8 cellular contexts compared by ENCODE assay signal in genomic region chr6:33577106-33577535, GRCh38. TPM values are rescaled to one million over a fixed set of nuclear protein-coding genes. Genes with fewer than 3 reads are reported as not detected.
DNase-seq lines count a peak whose midpoint lies in the region; ATAC-seq lines count a peak whose summit lies in the region.

No MANE protein-coding gene starts in this region.

- no peaks in the 10 kb centered on the region for H3K27me3 Mint-ChIP-seq in activated naive CD8-positive, alpha-beta T cell treated with anti-CD3 and anti-CD28 coated beads, Interleukin-2, amount 10 ng/mL, durations not matched to agents 7 days and 5 days
- no peaks in the 10 kb centered on the region for H3K27me3 Mint-ChIP-seq in memory B cell

- no peak for ATAC-seq in activated naive CD8-positive, alpha-beta T cell treated with anti-CD3 and anti-CD28 coated beads, Interleukin-2, amount 10 ng/mL, durations not matched to agents 7 days and 5 days (ENCODE audit: low read depth)
- no peak for ATAC-seq in memory B cell (ENCODE audit: low read depth)
- ATAC-seq in HG03045 (IDR thresholded peaks at IDR 0.05; ENCODE audit: unreplicated experiment): no peak
- no peak for ATAC-seq in HG03571 (IDR thresholded peaks at IDR 0.05; ENCODE audit: unreplicated experiment)
- ATAC-seq in HG03442 (IDR thresholded peaks at IDR 0.05; ENCODE audit: unreplicated experiment): no peak
- ATAC-seq in HG03025 (IDR thresholded peaks at IDR 0.05; ENCODE audit: low FRiP score, unreplicated experiment): no peak

- H3K4me3 Mint-ChIP-seq in activated naive CD8-positive, alpha-beta T cell treated with anti-CD3 and anti-CD28 coated beads, Interleukin-2, amount 10 ng/mL, durations not matched to agents 7 days and 5 days: peak overlapping the region; percentile 99
- peak overlapping the region; percentile 29 for H3K4me3 Mint-ChIP-seq in memory B cell

- no peaks in the 10 kb centered on the region for H3K9me3 Mint-ChIP-seq in activated naive CD8-positive, alpha-beta T cell treated with anti-CD3 and anti-CD28 coated beads, Interleukin-2, amount 10 ng/mL, durations not matched to agents 7 days and 5 days
- no peaks in the 10 kb centered on the region for H3K9me3 Mint-ChIP-seq in memory B cell

- H3K9me3 ChIP-seq in BLaER1: no peaks in the 10 kb centered on the region

- H3K4me2 ChIP-seq in BLaER1: peak overlapping the region; percentile 97

- H3K27ac ChIP-seq in BLaER1: peak overlapping the region; percentile 89

- H4K20me1 ChIP-seq in BLaER1: peaks cover 11% of the 10 kb centered on the region

- H3K36me3 Mint-ChIP-seq in activated naive CD8-positive, alpha-beta T cell treated with anti-CD3 and anti-CD28 coated beads, Interleukin-2, amount 10 ng/mL, durations not matched to agents 7 days and 5 days: peaks cover 24% of the 10 kb centered on the region
- H3K36me3 Mint-ChIP-seq in memory B cell: peaks cover 17% of the 10 kb centered on the region

- peak overlapping the region; percentile 95; the same call in 1 of the 2 replicates for H3K4me3 ChIP-seq in BLaER1

- DNase-seq in MV-4-11 (lab: John Stamatoyannopoulos, UW): peak; percentile 83
- no peak for DNase-seq in activated naive CD8-positive, alpha-beta T cell treated with anti-CD3 and anti-CD28 coated beads, Interleukin-2, amount 10 ng/mL, durations not matched to agents 7 days and 5 days
- DNase-seq in memory B cell (ENCODE audit: low spot score in 2 of 2): no peak

- H3K27ac Mint-ChIP-seq in activated naive CD8-positive, alpha-beta T cell treated with anti-CD3 and anti-CD28 coated beads, Interleukin-2, amount 10 ng/mL, durations not matched to agents 7 days and 5 days: peak overlapping the region; percentile 99
- H3K27ac Mint-ChIP-seq in memory B cell: peak overlapping the region; percentile 98

- peak overlapping the region; percentile 93; the same call in 1 of the 2 replicates for H3K9ac ChIP-seq in BLaER1

- peaks cover 44% of the 10 kb centered on the region for H3K4me1 ChIP-seq in BLaER1

- H3K4me1 Mint-ChIP-seq in activated naive CD8-positive, alpha-beta T cell treated with anti-CD3 and anti-CD28 coated beads, Interleukin-2, amount 10 ng/mL, durations not matched to agents 7 days and 5 days: peaks cover 19% of the 10 kb centered on the region
- peaks cover 28% of the 10 kb centered on the region for H3K4me1 Mint-ChIP-seq in memory B cell

- no peaks in the 10 kb centered on the region for H3K27me3 ChIP-seq in BLaER1

- H3K36me3 ChIP-seq in BLaER1: peaks cover 53% of the 10 kb centered on the region

- POLR2A ChIA-PET in activated naive CD8-positive, alpha-beta T cell treated with anti-CD3 and anti-CD28 coated beads, Interleukin-2, amount 10 ng/mL, durations not matched to agents 7 days and 5 days (lab: Charles Lee): no interaction called here

RNA-seq across cellular contexts. Expression of gene BAK1, which starts 3.0 kb away (rescaled TPM):
- total RNA-seq in activated naive CD8-positive, alpha-beta T cell treated with anti-CD3 and anti-CD28 coated beads, Interleukin-2, amount 10 ng/mL, durations not matched to agents 7 days and 5 days: 10 to 100 TPM; 48.0 to 48.1 TPM

RNA-seq across cellular contexts. Expression of gene ITPR3, which starts 44.0 kb away (rescaled TPM):
- total RNA-seq in activated naive CD8-positive, alpha-beta T cell treated with anti-CD3 and anti-CD28 coated beads, Interleukin-2, amount 10 ng/mL, durations not matched to agents 7 days and 5 days: 10 to 100 TPM; 61.4 to 61.8 TPM
